8 cellular contexts compared by ENCODE assay signal in genomic region chr17:82459936-82460335, GRCh38. TPM values are rescaled to one million over a fixed set of nuclear protein-coding genes. Genes with fewer than 3 reads are reported as not detected.
DNase-seq lines count a peak whose midpoint lies in the region; ATAC-seq and TF ChIP-seq lines count a peak whose summit lies in the region.
"Not testable (repeated sequence)": the region's sequence is repeated elsewhere in the genome, so short reads cannot be mapped to it uniquely, and the experiment has no call there.

No MANE protein-coding gene starts in this region.

- peaks cover 18% of the 10 kb centered on the region for H3K4me1 ChIP-seq in CD8-positive, alpha-beta memory T cell (ENCODE audit: insufficient read depth, low read length)
- peaks cover 42 to 51% of the 10 kb centered on the region in 2 experiments for H3K4me1 ChIP-seq in neutrophil (ENCODE audit: control insufficient read depth in 1 of 2, insufficient read depth in 1 of 2, low read depth in 1 of 2, low read length in 1 of 2)
- H3K4me1 ChIP-seq in upper lobe of right lung: peaks cover 35% of the 10 kb centered on the region

- H3K27me3 ChIP-seq in CD8-positive, alpha-beta memory T cell (ENCODE audit: insufficient read depth, low read length, poor library complexity, severe bottlenecking); neutrophil; upper lobe of right lung: not testable (repeated sequence)

- CTCF ChIA-PET in CD8-positive, alpha-beta memory T cell (lab: Charles Lee): interaction anchor here (1.6 kb wide), 1 partner anchor 41 kb away, joined by 3 read pairs; no protein-coding TSS in a partner anchor

- H3K4me1 Mint-ChIP-seq in CD8-positive, alpha-beta memory T cell: peaks cover 31 to 38% (median 32%) of the 10 kb centered on the region in 3 donors
- H3K4me1 Mint-ChIP-seq in T-helper 1 cell treated with Interleukin-12 subunit alpha and Interleukin-12 subunit beta and Interleukin-4 antibody, amounts not matched to agents 30 μg/mL and 1 μg/mL, for 36 hours (ENCODE audit: low read depth): peaks cover 54% of the 10 kb centered on the region
- H3K4me1 Mint-ChIP-seq in activated T-cell treated with anti-CD3 and anti-CD28 coated beads, Interleukin-2, amount 50 U/mL, for 72 hours (ENCODE audit: low read depth): peaks cover 28% of the 10 kb centered on the region
- H3K4me1 Mint-ChIP-seq in chondrocyte (ENCODE audit: low read depth): peaks cover 18% of the 10 kb centered on the region
- peaks cover 22% of the 10 kb centered on the region for H3K4me1 Mint-ChIP-seq in memory B cell

- H3K4me3 ChIP-seq in CD8-positive, alpha-beta memory T cell (ENCODE audit: low read length): not testable (repeated sequence)
- peak overlapping the region; percentile 95 for H3K4me3 ChIP-seq in LNCaP clone FGC (ENCODE audit: low read depth, low read length)
- H3K4me3 ChIP-seq in neutrophil (ENCODE audit: low read depth in 1 of 2, low read length in 1 of 2): peak overlapping the region; percentile 88 to 99
- H3K4me3 ChIP-seq in upper lobe of right lung: peak overlapping the region; percentile 89

- not testable (repeated sequence) for H3K9me3 ChIP-seq in CD8-positive, alpha-beta memory T cell (ENCODE audit: low read length); neutrophil; upper lobe of right lung

- H3K27me3 Mint-ChIP-seq in CD8-positive, alpha-beta memory T cell; T-helper 1 cell treated with Interleukin-12 subunit alpha and Interleukin-12 subunit beta and Interleukin-4 antibody, amounts not matched to agents 30 μg/mL and 1 μg/mL, for 36 hours (ENCODE audit: low read depth); activated T-cell treated with anti-CD3 and anti-CD28 coated beads, Interleukin-2, amount 50 U/mL, for 72 hours (ENCODE audit: low read depth); chondrocyte (ENCODE audit: low read depth); memory B cell: not testable (repeated sequence)

- peak overlapping the region; percentile 94 for H3K27ac ChIP-seq in CD8-positive, alpha-beta memory T cell (ENCODE audit: low read depth, low read length)
- peak overlapping the region; percentile 99 for H3K27ac ChIP-seq in neutrophil
- H3K27ac ChIP-seq in upper lobe of right lung: not testable (repeated sequence)

- not testable (repeated sequence) for ATAC-seq in activated T-cell treated with anti-CD3 and anti-CD28 coated beads, Interleukin-2, amount 50 U/mL, for 72 hours (replicated peaks in 1 of 2); memory B cell (ENCODE audit: low read depth); upper lobe of right lung

- POLR2A ChIA-PET in CD8-positive, alpha-beta memory T cell (lab: Charles Lee): interaction anchor here (1.2 kb wide), 1 partner anchor 11 kb away, joined by 3 read pairs; no protein-coding TSS in a partner anchor

- peak overlapping the region in 1 of 8 donors; percentile 43 for H3K27ac Mint-ChIP-seq in CD8-positive, alpha-beta memory T cell
- not testable (repeated sequence) for H3K27ac Mint-ChIP-seq in T-helper 1 cell treated with Interleukin-12 subunit alpha and Interleukin-12 subunit beta and Interleukin-4 antibody, amounts not matched to agents 30 μg/mL and 1 μg/mL, for 36 hours; activated T-cell treated with anti-CD3 and anti-CD28 coated beads, Interleukin-2, amount 50 U/mL, for 72 hours; chondrocyte (ENCODE audit: unreplicated experiment); memory B cell

- not testable (repeated sequence) for DNase-seq in CD8-positive, alpha-beta memory T cell; LNCaP clone FGC (ENCODE audit: low read depth); activated T-cell treated with anti-CD3 and anti-CD28 coated beads, Interleukin-2, amount 50 U/mL, for 72 hours; chondrocyte (ENCODE audit: low spot score); memory B cell (ENCODE audit: low spot score in 2 of 2); upper lobe of right lung

- peaks cover 28% of the 10 kb centered on the region for H3K36me3 ChIP-seq in CD8-positive, alpha-beta memory T cell (ENCODE audit: insufficient read depth, low read length)
- H3K36me3 ChIP-seq in neutrophil: peaks cover 52% of the 10 kb centered on the region
- H3K36me3 ChIP-seq in upper lobe of right lung: peaks cover 49% of the 10 kb centered on the region

- peak overlapping the region in 2 of 7 donors; percentile 80 to 89 for H3K4me3 Mint-ChIP-seq in CD8-positive, alpha-beta memory T cell
- peak overlapping the region; percentile 93 for H3K4me3 Mint-ChIP-seq in T-helper 1 cell treated with Interleukin-12 subunit alpha and Interleukin-12 subunit beta and Interleukin-4 antibody, amounts not matched to agents 30 μg/mL and 1 μg/mL, for 36 hours
- peak overlapping the region; percentile 20 to 94 for H3K4me3 Mint-ChIP-seq in activated T-cell treated with anti-CD3 and anti-CD28 coated beads, Interleukin-2, amount 50 U/mL, for 72 hours
- H3K4me3 Mint-ChIP-seq in chondrocyte (ENCODE audit: unreplicated experiment): peak overlapping the region; percentile 94
- H3K4me3 Mint-ChIP-seq in memory B cell: peak overlapping the region; percentile 8

- not testable (repeated sequence) for H3K9me3 Mint-ChIP-seq in CD8-positive, alpha-beta memory T cell; T-helper 1 cell treated with Interleukin-12 subunit alpha and Interleukin-12 subunit beta and Interleukin-4 antibody, amounts not matched to agents 30 μg/mL and 1 μg/mL, for 36 hours; activated T-cell treated with anti-CD3 and anti-CD28 coated beads, Interleukin-2, amount 50 U/mL, for 72 hours; chondrocyte (ENCODE audit: low read depth); memory B cell

- peaks cover 0 to 52% (median 12%) of the 10 kb centered on the region in 3 donors for H3K36me3 Mint-ChIP-seq in CD8-positive, alpha-beta memory T cell
- peaks cover 44% of the 10 kb centered on the region for H3K36me3 Mint-ChIP-seq in T-helper 1 cell treated with Interleukin-12 subunit alpha and Interleukin-12 subunit beta and Interleukin-4 antibody, amounts not matched to agents 30 μg/mL and 1 μg/mL, for 36 hours (ENCODE audit: low read depth)
- H3K36me3 Mint-ChIP-seq in activated T-cell treated with anti-CD3 and anti-CD28 coated beads, Interleukin-2, amount 50 U/mL, for 72 hours (ENCODE audit: insufficient read depth in 2 of 2): peaks cover 18% of the 10 kb centered on the region in 2 donors
- peaks cover 21% of the 10 kb centered on the region for H3K36me3 Mint-ChIP-seq in chondrocyte (ENCODE audit: low read depth)
- H3K36me3 Mint-ChIP-seq in memory B cell: peaks cover 18% of the 10 kb centered on the region

- intact Hi-C loops in upper lobe of right lung (cut with DNase I): not testable (repeated sequence)

- not testable (repeated sequence) for TF ChIP-seq CTCF in LNCaP clone FGC (IDR thresholded peaks at IDR 0.05; ENCODE audit: control insufficient read depth, extremely low read depth, insufficient read depth); chondrocyte (IDR thresholded peaks at IDR 0.05); neutrophil (IDR thresholded peaks at IDR 0.05); upper lobe of right lung (IDR thresholded peaks at IDR 0.05)

RNA-seq across cellular contexts. Expression of gene NARF, which starts 1.4 kb away (rescaled TPM):
- total RNA-seq in CD8-positive, alpha-beta memory T cell: 10 to 100 TPM; 62.2 to 63.0 TPM
- 95.3 TPM for polyA plus RNA-seq in CD8-positive, alpha-beta memory T cell
- total RNA-seq in activated T-cell treated with anti-CD3 and anti-CD28 coated beads, Interleukin-2, amount 50 U/mL, for 72 hours: 100 to 1,000 TPM in 1 of 2 donors, 10 to 100 TPM in 1; 90.4 to 120 TPM
- total RNA-seq in chondrocyte: 56.0 to 68.9 TPM (median 64.1 TPM) in 3 replicates
- 54.1 TPM for total RNA-seq in upper lobe of right lung

RNA-seq across cellular contexts. Expression of gene CYBC1, which starts 9.4 kb away (rescaled TPM):
- 100 to 1,000 TPM; 184 to 189 TPM for total RNA-seq in CD8-positive, alpha-beta memory T cell
- polyA plus RNA-seq in CD8-positive, alpha-beta memory T cell: 175 TPM
- total RNA-seq in activated T-cell treated with anti-CD3 and anti-CD28 coated beads, Interleukin-2, amount 50 U/mL, for 72 hours: 100 to 1,000 TPM; 256 to 300 TPM
- total RNA-seq in chondrocyte: 52.5 to 55.4 TPM (median 53.0 TPM) in 3 replicates
- total RNA-seq in upper lobe of right lung: 120 TPM

RNA-seq across cellular contexts. Expression of gene OGFOD3, which starts 41.5 kb away (rescaled TPM):
- total RNA-seq in CD8-positive, alpha-beta memory T cell: 10 to 100 TPM; 27.9 to 28.4 TPM
- 29.9 TPM for polyA plus RNA-seq in CD8-positive, alpha-beta memory T cell
- 10 to 100 TPM; 17.2 to 17.7 TPM for total RNA-seq in activated T-cell treated with anti-CD3 and anti-CD28 coated beads, Interleukin-2, amount 50 U/mL, for 72 hours
- total RNA-seq in chondrocyte (19.9 to 30.6 TPM (median 20.0 TPM) in 3 replicates), upper lobe of right lung (32.7 TPM)

RNA-seq across cellular contexts. Expression of gene HEXD, which starts 41.8 kb away (rescaled TPM):
- 10 to 100 TPM; 29.6 to 30.4 TPM for total RNA-seq in CD8-positive, alpha-beta memory T cell
- 10.6 TPM for polyA plus RNA-seq in CD8-positive, alpha-beta memory T cell
- 10 to 100 TPM; 26.4 to 26.7 TPM for total RNA-seq in activated T-cell treated with anti-CD3 and anti-CD28 coated beads, Interleukin-2, amount 50 U/mL, for 72 hours
- total RNA-seq in chondrocyte (10.8 to 17.7 TPM (median 11.2 TPM) in 3 replicates), upper lobe of right lung (49.1 TPM)

RNA-seq across cellular contexts. Expression of gene FOXK2, which starts 59.6 kb away (rescaled TPM):
- 10 to 100 TPM; 63.9 to 71.2 TPM for total RNA-seq in CD8-positive, alpha-beta memory T cell
- 8.2 TPM for polyA plus RNA-seq in CD8-positive, alpha-beta memory T cell
- total RNA-seq in activated T-cell treated with anti-CD3 and anti-CD28 coated beads, Interleukin-2, amount 50 U/mL, for 72 hours: 10 to 100 TPM; 59.9 to 61.0 TPM
- 47.6 to 49.5 TPM (median 49.4 TPM) in 3 replicates for total RNA-seq in chondrocyte
- 62.4 TPM for total RNA-seq in upper lobe of right lung
